1 cellular context compared by ENCODE assay signal in genomic region chr1:23039308-23039826, GRCh38.
TF ChIP-seq lines count a peak whose summit lies in the region.

No MANE protein-coding gene starts in this region.

TF ChIP-seq in endothelial cell of umbilical vein, 7 proteins besides CTCF, POLR2A, EP300 and RAD21:
- TF ChIP-seq MAX (IDR thresholded peaks at IDR 0.05; ENCODE audit: insufficient read depth, insufficient read length) (no peak), JUN (IDR thresholded peaks at IDR 0.05; ENCODE audit: borderline replicate concordance, insufficient read depth, insufficient read length, low read depth) (no peak), POLR2AphosphoS5 (IDR thresholded peaks at IDR 0.05; ENCODE audit: insufficient read depth, low read depth, low read length) (no peak), GATA2 (IDR thresholded peaks at IDR 0.05; ENCODE audit: insufficient read depth, insufficient read length, low read depth, low read length) (no peak), EZH2 (IDR thresholded peaks at IDR 0.05; ENCODE audit: borderline replicate concordance, low read depth, low read length, severe bottlenecking) (no peak), MYC (IDR thresholded peaks at IDR 0.05; ENCODE audit: low read depth, low read length) (no peak), FOS (IDR thresholded peaks at IDR 0.05; ENCODE audit: borderline replicate concordance, insufficient read depth, low read length) (no peak)
